Comparison of ENCODE assay signal across 1 cellular context in the genomic region with DNA sequence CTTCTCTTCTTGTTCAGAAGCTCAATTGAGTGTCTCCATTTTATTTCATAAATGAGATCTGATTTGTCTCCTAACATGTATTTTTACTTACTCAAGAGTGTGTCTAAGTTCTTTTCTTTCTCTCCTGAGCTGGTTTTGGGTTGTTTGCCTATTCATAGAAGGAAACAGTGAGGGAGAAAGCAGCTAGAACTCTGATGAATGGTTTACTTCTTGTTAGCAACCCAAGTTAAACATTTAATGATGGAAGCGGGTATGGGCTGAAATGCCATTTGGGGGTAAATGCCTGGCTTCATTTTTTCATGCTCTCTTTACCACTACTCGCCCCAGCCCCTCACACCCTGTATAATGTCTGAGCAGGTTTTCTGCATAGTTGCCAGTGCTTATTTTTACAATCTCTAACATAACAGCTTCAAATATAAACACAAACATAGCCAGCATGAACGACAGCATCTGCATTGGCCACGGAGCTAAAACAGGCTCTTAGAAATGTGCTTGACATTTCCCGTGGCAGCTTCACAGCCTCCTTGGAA.
TF ChIP-seq lines count a peak whose summit lies in the region.

No MANE protein-coding gene starts in this region.

TF ChIP-seq in IMR-90, 13 proteins besides CTCF, POLR2A, EP300 and RAD21:
- no peak for TF ChIP-seq RCOR1 (IDR thresholded peaks at IDR 0.05; ENCODE audit: insufficient replicate concordance, low read length)
- no peak for TF ChIP-seq SMC3 (IDR thresholded peaks at IDR 0.05; ENCODE audit: low read depth, low read length)
- TF ChIP-seq RFX5 (IDR thresholded peaks at IDR 0.05; ENCODE audit: low read depth, low read length) = no peak
- TF ChIP-seq, protein P1, sequence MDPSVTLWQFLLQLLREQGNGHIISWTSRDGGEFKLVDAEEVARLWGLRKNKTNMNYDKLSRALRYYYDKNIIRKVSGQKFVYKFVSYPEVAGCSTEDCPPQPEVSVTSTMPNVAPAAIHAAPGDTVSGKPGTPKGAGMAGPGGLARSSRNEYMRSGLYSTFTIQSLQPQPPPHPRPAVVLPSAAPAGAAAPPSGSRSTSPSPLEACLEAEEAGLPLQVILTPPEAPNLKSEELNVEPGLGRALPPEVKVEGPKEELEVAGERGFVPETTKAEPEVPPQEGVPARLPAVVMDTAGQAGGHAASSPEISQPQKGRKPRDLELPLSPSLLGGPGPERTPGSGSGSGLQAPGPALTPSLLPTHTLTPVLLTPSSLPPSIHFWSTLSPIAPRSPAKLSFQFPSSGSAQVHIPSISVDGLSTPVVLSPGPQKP (IDR thresholded peaks at IDR 0.05; ENCODE audit: borderline replicate concordance, low read depth, low read length) = no peak
- no peak for TF ChIP-seq MAFK (IDR thresholded peaks at IDR 0.05; ENCODE audit: low read depth, low read length)
- no peak for TF ChIP-seq CEBPB (IDR thresholded peaks at IDR 0.05; ENCODE audit: low read depth, low read length)
- TF ChIP-seq NFE2L2 (IDR thresholded peaks at IDR 0.05; ENCODE audit: low read depth, low read length) = no peak
